Comparison of ENCODE assay signal across 9 cellular contexts in the genomic region with DNA sequence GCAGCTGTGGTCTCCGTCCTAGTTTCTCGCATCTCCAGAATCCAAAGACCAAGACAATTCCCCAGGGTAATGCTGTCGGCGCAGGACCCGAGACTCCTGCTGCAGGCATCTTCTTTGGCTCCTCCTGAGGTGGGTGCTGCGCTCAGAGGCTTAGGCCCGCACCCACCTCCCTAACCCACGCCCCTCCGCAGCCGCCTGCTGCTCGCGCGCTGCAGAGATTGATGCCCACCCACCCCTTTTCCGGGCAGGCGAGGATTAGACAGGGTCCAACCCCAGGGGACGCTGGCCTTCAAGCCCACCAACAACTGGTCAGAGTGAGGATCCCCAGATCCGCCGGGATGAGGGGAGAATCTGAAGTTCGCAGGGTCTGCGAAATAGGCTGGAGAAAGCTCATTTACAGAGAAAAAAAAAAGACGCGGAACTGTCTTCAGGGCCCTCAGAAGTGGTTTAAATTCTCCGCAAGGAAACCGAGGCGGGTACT. TPM values are rescaled to one million over a fixed set of nuclear protein-coding genes. Genes with fewer than 3 reads are reported as not detected.
DNase-seq lines count a peak whose midpoint lies in the region; ATAC-seq, FAIRE-seq and TF ChIP-seq lines count a peak whose summit lies in the region.
"Had no signal": no experiment of that assay in that cellular context is flagged by ENCODE, and none has a peak within 500 bp of the region (broad histone marks: within the 10 kb centered on the region; RNA-seq: fewer than 3 reads in every experiment).

No MANE protein-coding gene starts in this region.

- H3K27ac Mint-ChIP-seq in activated naive CD8-positive, alpha-beta T cell treated with anti-CD3 and anti-CD28 coated beads for 36 hours, result no peak overlapping the region

- peaks cover 2% of the 10 kb centered on the region for H3K4me1 ChIP-seq in ES-I3 (ENCODE audit: insufficient read depth, low read length)
- H3K4me1 ChIP-seq in iPS DF 6.9 (ENCODE audit: control insufficient read depth, insufficient read depth, low read length), result no peaks in the 10 kb centered on the region

- H3K36me3 ChIP-seq in ES-I3 (ENCODE audit: insufficient read depth, low read length) (no peaks in the 10 kb centered on the region), iPS DF 6.9 (ENCODE audit: control insufficient read depth, insufficient read depth, low read length) (no peaks in the 10 kb centered on the region)

- ATAC-seq in GM21381 (IDR thresholded peaks at IDR 0.05; ENCODE audit: unreplicated experiment), result no peak
- no peak for ATAC-seq in HG02938 (IDR thresholded peaks at IDR 0.05; ENCODE audit: unreplicated experiment)

- H3K9me3 Mint-ChIP-seq in activated naive CD8-positive, alpha-beta T cell treated with anti-CD3 and anti-CD28 coated beads for 36 hours, result peaks cover 7% of the 10 kb centered on the region

- H3K36me3 Mint-ChIP-seq in activated naive CD8-positive, alpha-beta T cell treated with anti-CD3 and anti-CD28 coated beads for 36 hours, result peaks cover 17% of the 10 kb centered on the region

- no peak for TF ChIP-seq POLR2A in GM12891 (IDR thresholded peaks at IDR 0.05; ENCODE audit: low read depth, low read length)

- peaks cover 34% of the 10 kb centered on the region for H3K4me1 Mint-ChIP-seq in activated naive CD8-positive, alpha-beta T cell treated with anti-CD3 and anti-CD28 coated beads for 36 hours

- H3K4me3 ChIP-seq in iPS DF 6.9 (ENCODE audit: low read length), result peak overlapping the region; percentile 44; the same call in 1 of the 2 replicates
- H3K4me3 ChIP-seq in skeletal muscle cell (ENCODE audit: low read depth, low read length), result peak overlapping the region; percentile 38

- peaks cover 17% of the 10 kb centered on the region for H3K27me3 Mint-ChIP-seq in activated naive CD8-positive, alpha-beta T cell treated with anti-CD3 and anti-CD28 coated beads for 36 hours

- no CpG with 5 or more reads among the region's 25 CpGs for WGBS in iPS DF 6.9 (ENCODE audit: insufficient coverage, insufficient read length)

- peak overlapping the region; percentile 71; the same call in 1 of the 2 replicates for H3K9ac ChIP-seq in ES-I3 (ENCODE audit: low read depth, low read length)

- peak overlapping the region; percentile 84 for H3K4me3 Mint-ChIP-seq in activated naive CD8-positive, alpha-beta T cell treated with anti-CD3 and anti-CD28 coated beads for 36 hours

- DNase-seq in activated naive CD8-positive, alpha-beta T cell treated with anti-CD3 and anti-CD28 coated beads for 36 hours, result no peak
- DNase-seq in iPS DF 6.9 (ENCODE audit: low read depth, low spot score), result no peak
- DNase-seq in skeletal muscle cell (ENCODE audit: low read depth), result no peak
- DNase-seq in SIG-M5 (lab: John Stamatoyannopoulos, UW), result no peak
- no peak for DNase-seq in GM12891 (ENCODE audit: insufficient read length, low spot score)
- DNase-seq: NCI-H526 treated with DMSO at 0.1 percent for 48 hours had no signal

- H3K27me3 ChIP-seq in iPS DF 6.9 (ENCODE audit: control insufficient read depth, insufficient read depth, low read length), result peaks cover 25% of the 10 kb centered on the region

- H3K9me3 ChIP-seq in ES-I3 (ENCODE audit: control insufficient read depth, insufficient read depth, low read length), result 0 out of 2 replicates have a peak, but pooled peaks cover 2% of the 10 kb centered on the region
- no peaks in the 10 kb centered on the region for H3K9me3 ChIP-seq in iPS DF 6.9 (ENCODE audit: control insufficient read depth, insufficient read depth, low read length)

- H3K27ac ChIP-seq in iPS DF 6.9 (ENCODE audit: low read length), result no peak overlapping the region

- FAIRE-seq in GM12891 (lab: Jason Lieb, UNC), result no peak

TF ChIP-seq in GM12891, 5 proteins besides CTCF, POLR2A, EP300 and RAD21:
- TF ChIP-seq SPI1 (IDR thresholded peaks at IDR 0.05; ENCODE audit: low read depth, low read length), result no peak
- no peak for TF ChIP-seq PAX5 (IDR thresholded peaks at IDR 0.05; ENCODE audit: insufficient read depth, low read length, severe bottlenecking)
- no peak for TF ChIP-seq TAF1 (IDR thresholded peaks at IDR 0.05; ENCODE audit: low read depth, low read length)
- TF ChIP-seq POU2F2 (IDR thresholded peaks at IDR 0.05; ENCODE audit: low read depth, low read length), result no peak
- TF ChIP-seq POLR2AphosphoS5 (IDR thresholded peaks at IDR 0.05; ENCODE audit: low read depth, low read length), result no peak
TF ChIP-seq in GM12891: peak in this region for 0.

RNA-seq across cellular contexts. Expression of a gene that starts 27.9 kb away (rescaled TPM):
- total RNA-seq in activated naive CD8-positive, alpha-beta T cell treated with anti-CD3 and anti-CD28 coated beads for 36 hours, result 10 to 100 TPM; 35.6 to 37.9 TPM
- 3.3 TPM for polyA plus RNA-seq in GM12891 (2012; ENCODE audit: low read depth, missing spikeins)
